Comparison of ENCODE assay signal across 27 cellular contexts in genomic region chr5:174522641-174523260, GRCh38.
"Had no signal": no experiment of that assay in that cellular context is flagged by ENCODE, and none has a peak within 500 bp of the region (broad histone marks: within the 10 kb centered on the region; RNA-seq: fewer than 3 reads in every experiment).

No MANE protein-coding gene starts in this region.

- H3K27ac ChIP-seq: coronary artery, esophagus squamous epithelium, heart right ventricle, lower lobe of right lung, psoas muscle, transverse colon, vagina had no signal

- H3K4me1 ChIP-seq: esophagus squamous epithelium, heart right ventricle, lower lobe of right lung, psoas muscle, transverse colon, vagina had no signal

- H3K9me3 ChIP-seq: esophagus squamous epithelium, heart right ventricle, lower lobe of right lung, mucosa of descending colon, psoas muscle, transverse colon, vagina had no signal

- DNase-seq: dermis blood vessel endothelial cell; effector memory CD4-positive, alpha-beta T cell; erythroblast; esophagus squamous epithelium; foreskin melanocyte; glutamatergic neuron; heart right ventricle; hypothalamus; immature natural killer cell; islet precursor cell; kidney glomerular epithelial cell; left ventricle myocardium superior; lower lobe of right lung; mucosa of descending colon; naive B cell; nucleus accumbens; posterior cingulate gyrus; psoas muscle; right cardiac atrium; stimulated activated CD4-positive, alpha-beta T cell treated with anti-CD3 and anti-CD28 coated beads, Interleukin-15, amount 100 ng/mL, for 24 hours; stimulated activated CD4-positive, alpha-beta T cell treated with anti-CD3 and anti-CD28 coated beads, Interleukin-2, amount 100 ng/mL, for 48 hours; stimulated activated naive B cell treated with anti-CD40 and anti-IgM and Interleukin-4, amounts not matched to agents 10 μg/mL and 1 μg/mL and 100 μg/mL, for 72 hours; transverse colon had no signal

- FAIRE-seq: endometrium, small intestine had no signal

- H3K27me3 ChIP-seq: vagina had no signal

- ATAC-seq: heart right ventricle; left ventricle myocardium superior; lower lobe of right lung; mucosa of descending colon; psoas muscle; right cardiac atrium; stimulated activated naive B cell treated with anti-CD40 and anti-IgM and Interleukin-4, amounts not matched to agents 10 μg/mL and 1 μg/mL and 100 μg/mL, for 72 hours had no signal

- H3K4me3 ChIP-seq: coronary artery, esophagus squamous epithelium, heart right ventricle, lower lobe of right lung, mucosa of descending colon, psoas muscle, transverse colon, vagina had no signal

- H3K36me3 ChIP-seq: esophagus squamous epithelium, heart right ventricle, lower lobe of right lung, transverse colon, vagina had no signal
